ENCODE assay signal across 21 cellular contexts in genomic region chr15:87917480-87917879, GRCh38.
A peak's percentile ranks its signal among the peaks of the same experiment; 100 is the strongest.
DNase-seq lines count a peak whose midpoint lies in the region; ATAC-seq and TF ChIP-seq lines count a peak whose summit lies in the region.
"Had no signal": no experiment of that assay in that cellular context is flagged by ENCODE, and none has a peak within 500 bp of the region (broad histone marks: within the 10 kb centered on the region; RNA-seq: fewer than 3 reads in every experiment).

No MANE protein-coding gene starts in this region.

- no peaks in the 10 kb centered on the region for H4K20me1 ChIP-seq in PC-3 (ENCODE audit: low read length)
- H4K20me1 ChIP-seq: BLaER1 treated with 17β-estradiol and CSF1 and Interleukin-3, amounts not matched to agents 10 nM and 100 nM had no signal

- intact Hi-C loops in PC-3 (cut with micrococcal nuclease) = no loop called here

- H3K36me3 ChIP-seq in PC-3 (ENCODE audit: low read depth, low read length) = no peaks in the 10 kb centered on the region
- H3K36me3 ChIP-seq: BE2C; BLaER1 treated with 17β-estradiol and CSF1 and Interleukin-3, amounts not matched to agents 10 nM and 100 nM; HAP-1 had no signal

- TF ChIP-seq CTCF in PC-3 (conservative IDR thresholded peaks at IDR 0.05; ENCODE audit: low read depth, low read length) (no peak), epithelial cell of esophagus (IDR thresholded peaks at IDR 0.05; ENCODE audit: insufficient read depth, low read depth, low read length, missing control alignments) (no peak), osteocyte (IDR thresholded peaks at IDR 0.05) (no peak)

- no peak overlapping the region for H3K4me3 Mint-ChIP-seq in stimulated activated naive CD8-positive, alpha-beta T cell treated with anti-CD3 and anti-CD28 coated beads, Interleukin-15, amount 100 ng/mL, for 72 hours
- no peak overlapping the region for H3K4me3 Mint-ChIP-seq in activated T-cell treated with anti-CD3 and anti-CD28 coated beads, Interleukin-2, amount 50 U/mL, for 72 hours
- H3K4me3 Mint-ChIP-seq in osteocyte (ENCODE audit: unreplicated experiment) = no peak overlapping the region
- H3K4me3 Mint-ChIP-seq: CD14-positive monocyte; CD4-positive, alpha-beta T cell; CD8-positive, alpha-beta memory T cell; HFFc6 had no signal

- no peak overlapping the region for H2AFZ ChIP-seq in PC-3 (ENCODE audit: low read length)

- no peaks in the 10 kb centered on the region for H3K27me3 ChIP-seq in PC-3 (ENCODE audit: low read length)
- H3K27me3 ChIP-seq: BE2C; BLaER1 treated with 17β-estradiol and CSF1 and Interleukin-3, amounts not matched to agents 10 nM and 100 nM had no signal

- no peaks in the 10 kb centered on the region for H3F3A ChIP-seq in PC-3 (ENCODE audit: low read length, unreplicated experiment)

- POLR2A ChIA-PET in PC-3 (lab: Charles Lee; ENCODE audit: unreplicated experiment) = no interaction called here

- H3K4me2 ChIP-seq in PC-3 (ENCODE audit: low read length) = no peak overlapping the region
- H3K4me2 ChIP-seq: A549; BLaER1 treated with 17β-estradiol and CSF1 and Interleukin-3, amounts not matched to agents 10 nM and 100 nM had no signal

- H3K4me1 Mint-ChIP-seq in stimulated activated naive CD8-positive, alpha-beta T cell treated with anti-CD3 and anti-CD28 coated beads, Interleukin-15, amount 100 ng/mL, for 72 hours = no peaks in the 10 kb centered on the region
- no peaks in the 10 kb centered on the region for H3K4me1 Mint-ChIP-seq in activated T-cell treated with anti-CD3 and anti-CD28 coated beads, Interleukin-2, amount 50 U/mL, for 72 hours (ENCODE audit: low read depth)
- H3K4me1 Mint-ChIP-seq in osteocyte (ENCODE audit: unreplicated experiment) = no peaks in the 10 kb centered on the region
- H3K4me1 Mint-ChIP-seq: CD8-positive, alpha-beta memory T cell had no signal

- no peak for ATAC-seq in PC-3
- ATAC-seq in stimulated activated naive CD8-positive, alpha-beta T cell treated with anti-CD3 and anti-CD28 coated beads, Interleukin-15, amount 100 ng/mL, for 72 hours = no peak
- ATAC-seq in activated T-cell treated with anti-CD3 and anti-CD28 coated beads, Interleukin-2, amount 50 U/mL, for 72 hours (replicated peaks in 1 of 2) = no peak
- ATAC-seq: A549 had no signal

- no peaks in the 10 kb centered on the region for H3K36me3 Mint-ChIP-seq in activated T-cell treated with anti-CD3 and anti-CD28 coated beads, Interleukin-2, amount 50 U/mL, for 72 hours (ENCODE audit: insufficient read depth in 2 of 2)
- H3K36me3 Mint-ChIP-seq in osteocyte (ENCODE audit: unreplicated experiment) = no peaks in the 10 kb centered on the region
- H3K36me3 Mint-ChIP-seq: CD14-positive monocyte; CD8-positive, alpha-beta memory T cell had no signal

- H3K4me1 ChIP-seq in PC-3 (ENCODE audit: insufficient read depth, low read length) = no peaks in the 10 kb centered on the region
- H3K4me1 ChIP-seq: A549; BE2C; BLaER1 treated with 17β-estradiol and CSF1 and Interleukin-3, amounts not matched to agents 10 nM and 100 nM; Caco-2; HAP-1 had no signal

- no peak overlapping the region for H3K9ac ChIP-seq in PC-3 (ENCODE audit: low read length)
- H3K9ac ChIP-seq: BLaER1 treated with 17β-estradiol and CSF1 and Interleukin-3, amounts not matched to agents 10 nM and 100 nM had no signal

- no peaks in the 10 kb centered on the region for H3K9me2 ChIP-seq in PC-3 (replicated peaks; ENCODE audit: low read length)

- H3K27me3 Mint-ChIP-seq in stimulated activated naive CD8-positive, alpha-beta T cell treated with anti-CD3 and anti-CD28 coated beads, Interleukin-15, amount 100 ng/mL, for 72 hours = no peaks in the 10 kb centered on the region
- H3K27me3 Mint-ChIP-seq in activated T-cell treated with anti-CD3 and anti-CD28 coated beads, Interleukin-2, amount 50 U/mL, for 72 hours (ENCODE audit: low read depth) = no peaks in the 10 kb centered on the region
- no peaks in the 10 kb centered on the region for H3K27me3 Mint-ChIP-seq in osteocyte (ENCODE audit: unreplicated experiment)
- H3K27me3 Mint-ChIP-seq: CD4-positive, alpha-beta T cell had no signal

- CTCF ChIA-PET in PC-3 (lab: Charles Lee) = no interaction called here

- no peaks in the 10 kb centered on the region for H3K79me2 ChIP-seq in PC-3 (ENCODE audit: low read length)

- DNase-seq in HT1080 (ENCODE audit: low read depth) (peak; percentile 48), PC-3 (peak; percentile 6), epithelial cell of esophagus (ENCODE audit: low read depth) (peak; percentile 7), osteocyte (ENCODE audit: extremely low spot score, unreplicated experiment) (no peak)
- no peak for DNase-seq in stimulated activated naive CD8-positive, alpha-beta T cell treated with anti-CD3 and anti-CD28 coated beads, Interleukin-15, amount 100 ng/mL, for 72 hours
- no peak for DNase-seq in activated T-cell treated with anti-CD3 and anti-CD28 coated beads, Interleukin-2, amount 50 U/mL, for 72 hours
- DNase-seq: 8988T; ACHN; AML-193; BE2C; Caco-2; CD4-positive, alpha-beta T cell; CD8-positive, alpha-beta memory T cell; DMS153; DND-41; GOT3; HFFc6 had no signal

- H3K9me3 ChIP-seq in PC-3 (ENCODE audit: low read length) = no peaks in the 10 kb centered on the region
- H3K9me3 ChIP-seq: A549; BE2C; BLaER1 treated with 17β-estradiol and CSF1 and Interleukin-3, amounts not matched to agents 10 nM and 100 nM; Caco-2 had no signal

- H3K27ac Mint-ChIP-seq in stimulated activated naive CD8-positive, alpha-beta T cell treated with anti-CD3 and anti-CD28 coated beads, Interleukin-15, amount 100 ng/mL, for 72 hours = no peak overlapping the region
- H3K27ac Mint-ChIP-seq in activated T-cell treated with anti-CD3 and anti-CD28 coated beads, Interleukin-2, amount 50 U/mL, for 72 hours = no peak overlapping the region
- no peak overlapping the region for H3K27ac Mint-ChIP-seq in osteocyte (ENCODE audit: unreplicated experiment)
- H3K27ac Mint-ChIP-seq: CD14-positive monocyte; CD4-positive, alpha-beta T cell; CD8-positive, alpha-beta memory T cell; HFFc6 had no signal

- BruUV-seq in PC-3 (replicated peaks; lab: Mats Ljungman, UMichigan) = no TSS peak

- H3K27ac ChIP-seq in PC-3 (ENCODE audit: low read length) = no peak overlapping the region
- H3K27ac ChIP-seq: A549; BLaER1 treated with 17β-estradiol and CSF1 and Interleukin-3, amounts not matched to agents 10 nM and 100 nM had no signal

- H3K4me3 ChIP-seq in PC-3 (ENCODE audit: low read length) = no peak overlapping the region
- no peak overlapping the region for H3K4me3 ChIP-seq in epithelial cell of esophagus (ENCODE audit: low read length)
- H3K4me3 ChIP-seq: A549; BLaER1 treated with 17β-estradiol and CSF1 and Interleukin-3, amounts not matched to agents 10 nM and 100 nM; HAP-1 had no signal

- peaks cover 5 to 16% of the 10 kb centered on the region in 2 donors for H3K9me3 Mint-ChIP-seq in stimulated activated naive CD8-positive, alpha-beta T cell treated with anti-CD3 and anti-CD28 coated beads, Interleukin-15, amount 100 ng/mL, for 72 hours
- peaks cover 0 to 5% of the 10 kb centered on the region in 2 donors for H3K9me3 Mint-ChIP-seq in activated T-cell treated with anti-CD3 and anti-CD28 coated beads, Interleukin-2, amount 50 U/mL, for 72 hours
- peaks cover 25% of the 10 kb centered on the region for H3K9me3 Mint-ChIP-seq in osteocyte (ENCODE audit: unreplicated experiment)
- H3K9me3 Mint-ChIP-seq: CD4-positive, alpha-beta T cell; HFFc6 had no signal

Comparison
In these comparisons a context has a peak if more than half of its experiments do, and no peak if none do; other contexts are left out.
1. DNase-seq: peak in HT1080 (single experiment), PC-3 (single experiment) and epithelial cell of esophagus (single experiment); none in stimulated activated naive CD8-positive, alpha-beta T cell treated with anti-CD3 and anti-CD28 coated beads, Interleukin-15, amount 100 ng/mL, for 72 hours (0 of 2), activated T-cell treated with anti-CD3 and anti-CD28 coated beads, Interleukin-2, amount 50 U/mL, for 72 hours (0 of 2) and osteocyte (single experiment).